In the genomic region with DNA sequence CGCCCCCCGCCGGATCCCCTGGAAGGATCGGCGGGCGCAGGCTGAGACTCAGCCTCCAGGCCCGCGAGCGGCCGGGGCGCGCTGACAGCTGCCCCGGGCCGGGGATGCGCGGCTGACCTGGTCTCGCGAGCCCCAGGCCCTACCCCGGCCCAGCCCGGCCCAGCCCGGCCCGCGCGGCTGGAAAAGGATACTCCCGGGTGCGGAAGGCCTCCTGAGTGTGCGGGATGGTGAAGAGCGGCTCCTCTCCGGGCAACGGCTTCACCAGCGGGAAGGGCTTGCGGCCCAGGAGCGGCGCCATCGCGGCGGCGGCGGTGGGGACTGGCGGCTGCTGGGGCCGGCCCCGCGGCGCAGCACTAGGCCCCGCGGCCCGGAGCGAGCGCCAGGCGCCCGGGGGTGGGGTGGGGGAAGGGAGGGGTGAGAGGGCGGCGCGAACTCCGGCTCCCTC, we compare ENCODE assay signal across 8 cellular contexts.
DNase-seq lines count a peak whose midpoint lies in the region; ATAC-seq, FAIRE-seq and TF ChIP-seq lines count a peak whose summit lies in the region.

No MANE protein-coding gene starts in this region.

- H3K9ac ChIP-seq in SU-DHL-6 (ENCODE audit: low read length) (peak overlapping the region; percentile 99), mucosa of stomach (ENCODE audit: low read length) (peak overlapping the region; percentile 78)

- H3K4me3 ChIP-seq in SU-DHL-6 (ENCODE audit: insufficient read depth, low read length, poor library complexity, severe bottlenecking) (peak overlapping the region; percentile 72), mucosa of stomach (ENCODE audit: low read length) (peak overlapping the region; percentile 73)

- H3K79me2 ChIP-seq in SU-DHL-6 (ENCODE audit: insufficient read depth, low read length), result peaks cover 56% of the 10 kb centered on the region

- peak overlapping the region; percentile 81 for H3K27ac ChIP-seq in SU-DHL-6 (ENCODE audit: low read depth, low read length)
- H3K27ac ChIP-seq in epithelial cell of prostate, result peak overlapping the region; percentile 77

- peak; percentile 65 for DNase-seq in NCI-H1436 (lab: John Stamatoyannopoulos, UW)
- DNase-seq in NCI-H1436 treated with DMSO at 0.1 percent for 48 hours (lab: John Stamatoyannopoulos, UW), result no peak
- DNase-seq in epithelial cell of prostate (ENCODE audit: low read depth, low spot score), result no peak
- DNase-seq in urothelium cell line (ENCODE audit: low spot score), result peak; percentile 80

- ATAC-seq in GM19395 (IDR thresholded peaks at IDR 0.05; ENCODE audit: unreplicated experiment) (peak; percentile 50), HG03378 (IDR thresholded peaks at IDR 0.05; ENCODE audit: unreplicated experiment) (peak; percentile 21)

- peak overlapping the region; percentile 92 for H3K4me2 ChIP-seq in SU-DHL-6 (ENCODE audit: low read depth, low read length, poor library complexity, severe bottlenecking)

- peaks cover 22% of the 10 kb centered on the region for H4K20me1 ChIP-seq in SU-DHL-6 (ENCODE audit: low read depth, low read length)

- peaks cover 22% of the 10 kb centered on the region for H3K36me3 ChIP-seq in SU-DHL-6 (ENCODE audit: low read length)
- H3K36me3 ChIP-seq in mucosa of stomach (ENCODE audit: control insufficient read depth, insufficient read depth, low read length), result no peaks in the 10 kb centered on the region

- H3K9me3 ChIP-seq in SU-DHL-6 (ENCODE audit: insufficient read depth, low read length) (no peaks in the 10 kb centered on the region), mucosa of stomach (ENCODE audit: control insufficient read depth, low read length) (no peaks in the 10 kb centered on the region)

- peaks cover 31% of the 10 kb centered on the region for H3F3A ChIP-seq in SU-DHL-6 (ENCODE audit: insufficient read depth)

- H3K27me3 ChIP-seq in SU-DHL-6 (ENCODE audit: low read length) (no peaks in the 10 kb centered on the region), mucosa of stomach (ENCODE audit: control insufficient read depth, insufficient read depth, low read length) (no peaks in the 10 kb centered on the region)

- peaks cover 9% of the 10 kb centered on the region for H3K4me1 ChIP-seq in mucosa of stomach (ENCODE audit: control insufficient read depth, insufficient read depth, low read length)

- no peak overlapping the region for H2AFZ ChIP-seq in SU-DHL-6 (ENCODE audit: low read depth, low read length, severe bottlenecking)

- no peak for TF ChIP-seq CTCF in SU-DHL-6 (IDR thresholded peaks at IDR 0.05; ENCODE audit: insufficient read depth, low read length, poor library complexity, severe bottlenecking)

- no peaks in the 10 kb centered on the region for H3K9me2 ChIP-seq in SU-DHL-6 (replicated peaks; ENCODE audit: insufficient read depth, low read length)

- FAIRE-seq in urothelium cell line (lab: Jason Lieb, UNC), result no peak

Comparison
In these comparisons a context has a peak if more than half of its experiments do, and no peak if none do; other contexts are left out.
1. DNase-seq: peak in NCI-H1436 (single experiment) and urothelium cell line (single experiment); none in NCI-H1436 treated with DMSO at 0.1 percent for 48 hours (single experiment) and epithelial cell of prostate (single experiment).